Comparison of ENCODE assay signal across 21 cellular contexts in genomic region chr12:84660139-84660538, GRCh38.
A peak's percentile ranks its signal among the peaks of the same experiment; 100 is the strongest.
DNase-seq lines count a peak whose midpoint lies in the region; ATAC-seq and TF ChIP-seq lines count a peak whose summit lies in the region.
"Had no signal": no experiment of that assay in that cellular context is flagged by ENCODE, and none has a peak within 500 bp of the region (broad histone marks: within the 10 kb centered on the region; RNA-seq: fewer than 3 reads in every experiment).

No MANE protein-coding gene starts in this region.

- no peaks in the 10 kb centered on the region for H3K27me3 ChIP-seq in OCI-LY3 (ENCODE audit: low read depth, low read length)
- no peaks in the 10 kb centered on the region for H3K27me3 ChIP-seq in trophoblast cell (ENCODE audit: insufficient read depth, low read length)
- no peaks in the 10 kb centered on the region for H3K27me3 ChIP-seq in PC-3 (ENCODE audit: low read length)
- H3K27me3 ChIP-seq: BLaER1 treated with 17β-estradiol and CSF1 and Interleukin-3, amounts not matched to agents 10 nM and 100 nM had no signal

- no peak overlapping the region for H2AK5ac ChIP-seq in trophoblast cell (ENCODE audit: low read length)

- H4K20me1 ChIP-seq in OCI-LY3 (ENCODE audit: insufficient read depth, low read length) = no peaks in the 10 kb centered on the region
- H4K20me1 ChIP-seq in PC-3 (ENCODE audit: low read length) = no peaks in the 10 kb centered on the region
- H4K20me1 ChIP-seq: BLaER1 treated with 17β-estradiol and CSF1 and Interleukin-3, amounts not matched to agents 10 nM and 100 nM had no signal

- ATAC-seq in GM18508 (IDR thresholded peaks at IDR 0.05; ENCODE audit: insufficient read depth, unreplicated experiment) (peak; percentile 54), HG02943 (IDR thresholded peaks at IDR 0.05; ENCODE audit: low read depth, unreplicated experiment) (peak; percentile 55), PC-3 (no peak)

- no peak overlapping the region for H3K9ac ChIP-seq in OCI-LY3 (ENCODE audit: low read length)
- H3K9ac ChIP-seq in trophoblast cell (ENCODE audit: low read length) = no peak overlapping the region
- no peak overlapping the region for H3K9ac ChIP-seq in PC-3 (ENCODE audit: low read length)
- H3K9ac ChIP-seq: BLaER1 treated with 17β-estradiol and CSF1 and Interleukin-3, amounts not matched to agents 10 nM and 100 nM had no signal

- BruUV-seq in PC-3 (replicated peaks; lab: Mats Ljungman, UMichigan) = no TSS peak

- H3K18ac ChIP-seq in trophoblast cell (ENCODE audit: low read length) = no peak overlapping the region

- WGBS in trophoblast cell (ENCODE audit: extremely low coverage, insufficient coverage, insufficient read length) = no CpG with 5 or more reads among the region's 1 CpG

- H3K4me1 ChIP-seq in OCI-LY3 (ENCODE audit: low read length) (peaks cover 12% of the 10 kb centered on the region; the same call in 1 of the 2 replicates), trophoblast cell (ENCODE audit: control insufficient read depth in 1 of 2, insufficient read depth in 2 of 2, low read length in 2 of 2) (peaks cover 0 to 2% of the 10 kb centered on the region in 2 experiments), PC-3 (ENCODE audit: insufficient read depth, low read length) (peaks cover 11% of the 10 kb centered on the region)
- H3K4me1 ChIP-seq: BLaER1 treated with 17β-estradiol and CSF1 and Interleukin-3, amounts not matched to agents 10 nM and 100 nM had no signal

- no peak overlapping the region for H2BK5ac ChIP-seq in trophoblast cell (ENCODE audit: low read depth, low read length, poor library complexity)

- no peak overlapping the region for H2BK12ac ChIP-seq in trophoblast cell (ENCODE audit: low read length)

- peaks cover 9% of the 10 kb centered on the region for H3K79me1 ChIP-seq in trophoblast cell (ENCODE audit: low read length)

- peak overlapping the region; percentile 37; the same call in 1 of the 2 replicates for H2AFZ ChIP-seq in OCI-LY3 (ENCODE audit: low read depth, low read length)
- no peak overlapping the region for H2AFZ ChIP-seq in trophoblast cell (ENCODE audit: insufficient read depth, low read length, poor library complexity)
- no peak overlapping the region for H2AFZ ChIP-seq in PC-3 (ENCODE audit: low read length)
- H2AFZ ChIP-seq: PC-9 had no signal

- POLR2A ChIA-PET in PC-3 (lab: Charles Lee; ENCODE audit: unreplicated experiment) = no interaction called here

- H3K9me2 ChIP-seq in PC-3 (replicated peaks; ENCODE audit: low read length) = no peaks in the 10 kb centered on the region

- H4K91ac ChIP-seq in trophoblast cell (ENCODE audit: low read depth, low read length) = no peak overlapping the region

- H3K36me3 ChIP-seq in OCI-LY3 (replicated peaks; ENCODE audit: low read depth, low read length) (no peaks in the 10 kb centered on the region), trophoblast cell (ENCODE audit: control insufficient read depth in 1 of 2, insufficient read depth in 2 of 2, low read length in 2 of 2) (no peaks in the 10 kb centered on the region), PC-3 (ENCODE audit: low read depth, low read length) (no peaks in the 10 kb centered on the region)
- H3K36me3 ChIP-seq: BLaER1 treated with 17β-estradiol and CSF1 and Interleukin-3, amounts not matched to agents 10 nM and 100 nM had no signal

- H4K12ac ChIP-seq in trophoblast cell (ENCODE audit: low read depth, low read length) = no peak overlapping the region

- intact Hi-C loops in PC-3 (cut with micrococcal nuclease) = no loop called here

- H3K4me3 ChIP-seq in OCI-LY3 (ENCODE audit: low read length) (0 out of 2 replicates have a peak overlapping the region, but pooled peaks have one; percentile 4), trophoblast cell (ENCODE audit: low read depth, low read length) (no peak overlapping the region), PC-3 (ENCODE audit: low read length) (no peak overlapping the region)
- H3K4me3 ChIP-seq: BLaER1 treated with 17β-estradiol and CSF1 and Interleukin-3, amounts not matched to agents 10 nM and 100 nM; PC-9; SK-N-MC had no signal

- H2BK120ac ChIP-seq in trophoblast cell (ENCODE audit: insufficient read depth, low read length, poor library complexity) = no peak overlapping the region

- no peak overlapping the region for H4K8ac ChIP-seq in trophoblast cell (ENCODE audit: low read depth, low read length)

- DNase-seq in trophoblast cell (no peak), PC-3 (no peak), AG20443 (ENCODE audit: low spot score) (no peak)
- no peak for DNase-seq in stimulated activated CD4-positive, alpha-beta T cell treated with anti-CD3 and anti-CD28 coated beads, Interleukin-4, amount 100 ng/mL, for 1 hour
- DNase-seq: CD4-positive, alpha-beta memory T cell; DMS153; KG1; NCI-H1092 treated with DMSO at 0.1 percent for 48 hours; NCI-H1694; NCI-H2081; NCI-H2171; NCI-H345; NCI-H524; PC-9; RPMI8226; SHP77 had no signal

- H3K4me2 ChIP-seq in OCI-LY3 (ENCODE audit: low read length) = peak overlapping the region; percentile 25
- H3K4me2 ChIP-seq in trophoblast cell (ENCODE audit: low read length) = no peak overlapping the region
- no peak overlapping the region for H3K4me2 ChIP-seq in PC-3 (ENCODE audit: low read length)
- H3K4me2 ChIP-seq: BLaER1 treated with 17β-estradiol and CSF1 and Interleukin-3, amounts not matched to agents 10 nM and 100 nM; PC-9 had no signal

- no peak overlapping the region; the same call in 1 of the 2 replicates for H3K27ac ChIP-seq in OCI-LY3 (ENCODE audit: low read length)
- peak overlapping the region; percentile 56 for H3K27ac ChIP-seq in trophoblast cell (ENCODE audit: low read depth, low read length)
- no peak overlapping the region for H3K27ac ChIP-seq in PC-3 (ENCODE audit: low read length)
- H3K27ac ChIP-seq: BLaER1 treated with 17β-estradiol and CSF1 and Interleukin-3, amounts not matched to agents 10 nM and 100 nM; PC-9; SK-N-MC had no signal

- no peaks in the 10 kb centered on the region for H3K9me3 ChIP-seq in OCI-LY3 (ENCODE audit: insufficient read depth, low read length)
- no peaks in the 10 kb centered on the region for H3K9me3 ChIP-seq in trophoblast cell (ENCODE audit: insufficient read depth, low read depth, low read length)
- H3K9me3 ChIP-seq in PC-3 (ENCODE audit: low read length) = no peaks in the 10 kb centered on the region
- H3K9me3 ChIP-seq: BLaER1 treated with 17β-estradiol and CSF1 and Interleukin-3, amounts not matched to agents 10 nM and 100 nM had no signal

- H3F3A ChIP-seq in PC-3 (ENCODE audit: low read length, unreplicated experiment) = no peaks in the 10 kb centered on the region

- CTCF ChIA-PET in PC-3 (lab: Charles Lee) = no interaction called here

- no peak for TF ChIP-seq CTCF in OCI-LY3 (IDR thresholded peaks at IDR 0.05; ENCODE audit: low read depth, low read length)
- no peak for TF ChIP-seq CTCF in PC-3 (conservative IDR thresholded peaks at IDR 0.05; ENCODE audit: low read depth, low read length)

- H3K79me2 ChIP-seq in OCI-LY3 (ENCODE audit: low read length) = no peaks in the 10 kb centered on the region
- no peaks in the 10 kb centered on the region for H3K79me2 ChIP-seq in trophoblast cell (ENCODE audit: control insufficient read depth, insufficient read depth, low read length, poor library complexity)
- no peaks in the 10 kb centered on the region for H3K79me2 ChIP-seq in PC-3 (ENCODE audit: low read length)

- H3K14ac ChIP-seq in trophoblast cell (ENCODE audit: low read length) = no peak overlapping the region

- H3K4ac ChIP-seq in trophoblast cell (ENCODE audit: low read depth, low read length) = no peak overlapping the region

- H3K23ac ChIP-seq in trophoblast cell (ENCODE audit: low read length) = no peak overlapping the region
